ENCODE assay signal across 19 cellular contexts in genomic region chr12:63078911-63079310, GRCh38.
"Had no signal": no experiment of that assay in that cellular context is flagged by ENCODE, and none has a peak within 500 bp of the region (broad histone marks: within the 10 kb centered on the region; RNA-seq: fewer than 3 reads in every experiment).

No MANE protein-coding gene starts in this region.

- DNase-seq: MV-4-11, NCI-H1048, NCI-H1105, NCI-H1436 treated with DMSO at 0.1 percent for 48 hours, NCI-H1694, NCI-H187 treated with DMSO at 0.1 percent for 48 hours, NCI-H2029 treated with DMSO at 0.1 percent for 48 hours, NCI-H2171 treated with DMSO at 0.1 percent for 48 hours, NCI-H2227 treated with DMSO at 0.1 percent for 48 hours, NCI-H526 treated with DMSO at 0.1 percent for 48 hours, NCI-H774, Right ventricle myocardium superior, RPMI8226, SIG-M5 had no signal

- H3K9ac ChIP-seq: KMS-11 had no signal

- H3K4me2 ChIP-seq: KMS-11 had no signal

- H3K36me3 ChIP-seq: SJSA1 had no signal

- H3K9me3 ChIP-seq: SJSA1 had no signal

- H3K4me3 ChIP-seq: K562, SJSA1, SK-N-MC had no signal

- H3K27me3 ChIP-seq: SJSA1 had no signal

- ATAC-seq: K562 had no signal

- H3K27ac ChIP-seq: HL-60, KMS-11, SJSA1, SK-N-MC had no signal
